Comparison of ENCODE assay signal across 15 cellular contexts in genomic region chrX:129823523-129823922, GRCh38. TPM values are rescaled to one million over a fixed set of nuclear protein-coding genes. Genes with fewer than 3 reads are reported as not detected.
DNase-seq lines count a peak whose midpoint lies in the region; ATAC-seq and TF ChIP-seq lines count a peak whose summit lies in the region.
"Had no signal": no experiment of that assay in that cellular context is flagged by ENCODE, and none has a peak within 500 bp of the region (broad histone marks: within the 10 kb centered on the region; RNA-seq: fewer than 3 reads in every experiment).

No MANE protein-coding gene starts in this region.

- H3K79me2 ChIP-seq in KMS-11 (ENCODE audit: insufficient read depth, low read depth) (no peaks in the 10 kb centered on the region), SK-N-SH (ENCODE audit: insufficient read depth) (no peaks in the 10 kb centered on the region)
- H3K79me2 ChIP-seq: hepatocyte had no signal

- ATAC-seq in activated CD8-positive, alpha-beta T cell treated with anti-CD3 and anti-CD28 coated beads for 36 hours: peak; percentile 53
- ATAC-seq in stimulated activated effector memory CD8-positive, alpha-beta T cell treated with anti-CD3 and anti-CD28 coated beads, Interleukin-12 subunit alpha, Interleukin-12 subunit beta, amount 100 ng/mL, for 72 hours: peak; percentile 37

- H4K20me1 ChIP-seq in KMS-11 (ENCODE audit: insufficient read depth) (no peaks in the 10 kb centered on the region), SK-N-SH (ENCODE audit: insufficient read depth) (no peaks in the 10 kb centered on the region)

- H2AFZ ChIP-seq in KMS-11 (ENCODE audit: low read depth) (no peak overlapping the region), SK-N-SH (ENCODE audit: low read depth) (no peak overlapping the region)
- H2AFZ ChIP-seq: hepatocyte had no signal

- no peak overlapping the region for H3K4me3 Mint-ChIP-seq in activated CD8-positive, alpha-beta T cell treated with anti-CD3 and anti-CD28 coated beads for 36 hours
- no peak overlapping the region for H3K4me3 Mint-ChIP-seq in stimulated activated effector memory CD8-positive, alpha-beta T cell treated with anti-CD3 and anti-CD28 coated beads, Interleukin-12 subunit alpha, Interleukin-12 subunit beta, amount 100 ng/mL, for 72 hours

- no peak for TF ChIP-seq EP300 in SK-N-SH (IDR thresholded peaks at IDR 0.05; ENCODE audit: borderline replicate concordance in 1 of 2, low read depth in 1 of 2, low read length in 1 of 2)

- peaks cover 14% of the 10 kb centered on the region for H3K36me3 Mint-ChIP-seq in activated CD8-positive, alpha-beta T cell treated with anti-CD3 and anti-CD28 coated beads for 36 hours (ENCODE audit: low read depth)
- H3K36me3 Mint-ChIP-seq in stimulated activated effector memory CD8-positive, alpha-beta T cell treated with anti-CD3 and anti-CD28 coated beads, Interleukin-12 subunit alpha, Interleukin-12 subunit beta, amount 100 ng/mL, for 72 hours: peaks cover 18% of the 10 kb centered on the region

- no peaks in the 10 kb centered on the region for H3K27me3 Mint-ChIP-seq in activated CD8-positive, alpha-beta T cell treated with anti-CD3 and anti-CD28 coated beads for 36 hours

- no peaks in the 10 kb centered on the region for H3K36me3 ChIP-seq in KMS-11 (ENCODE audit: insufficient read depth)
- peaks cover 0 to 3% of the 10 kb centered on the region in 2 experiments for H3K36me3 ChIP-seq in SK-N-SH (replicated peaks in 1 of 2; ENCODE audit: control insufficient read depth in 1 of 2, insufficient read depth in 2 of 2, low read length in 1 of 2)
- H3K36me3 ChIP-seq in esophagus squamous epithelium: peaks cover 0 to 30% (median 0%) of the 10 kb centered on the region in 3 donors

- H3K9ac ChIP-seq in KMS-11 (no peak overlapping the region), SK-N-SH (no peak overlapping the region)

- H3K4me1 Mint-ChIP-seq in activated CD8-positive, alpha-beta T cell treated with anti-CD3 and anti-CD28 coated beads for 36 hours (ENCODE audit: low read depth): peaks cover 13% of the 10 kb centered on the region
- no peaks in the 10 kb centered on the region for H3K4me1 Mint-ChIP-seq in stimulated activated effector memory CD8-positive, alpha-beta T cell treated with anti-CD3 and anti-CD28 coated beads, Interleukin-12 subunit alpha, Interleukin-12 subunit beta, amount 100 ng/mL, for 72 hours

- H3K27me3 ChIP-seq in KMS-11 (ENCODE audit: insufficient read depth, low read depth): no peaks in the 10 kb centered on the region
- H3K27me3 ChIP-seq in SK-N-SH (ENCODE audit: insufficient read depth): no peaks in the 10 kb centered on the region
- H3K27me3 ChIP-seq in esophagus squamous epithelium: no peaks in the 10 kb centered on the region
- H3K27me3 ChIP-seq: BE2C, brain microvascular endothelial cell, hepatocyte had no signal

- peak; percentile 12 for DNase-seq in stimulated activated CD4-positive, alpha-beta T cell treated with anti-CD3 and anti-CD28 coated beads, Interleukin-1b, Interleukin-23, amount 100 ng/mL, for 48 hours
- DNase-seq in stimulated activated CD4-positive, alpha-beta T cell treated with anti-CD3 and anti-CD28 coated beads, Interleukin-4, amount 100 ng/mL, for 1 hour: no peak
- DNase-seq in activated CD8-positive, alpha-beta T cell treated with anti-CD3 and anti-CD28 coated beads for 36 hours: peak; percentile 35
- no peak for DNase-seq in stimulated activated effector memory CD8-positive, alpha-beta T cell treated with anti-CD3 and anti-CD28 coated beads, Interleukin-12 subunit alpha, Interleukin-12 subunit beta, amount 100 ng/mL, for 72 hours (ENCODE audit: low spot score in 2 of 2)
- DNase-seq in SK-N-SH (no peak), esophagus squamous epithelium (lab: John Stamatoyannopoulos, UW) (no peak), DMS79 (lab: John Stamatoyannopoulos, UW) (no peak)
- DNase-seq: brain microvascular endothelial cell, kidney glomerular epithelial cell had no signal

- POLR2A ChIA-PET in activated CD8-positive, alpha-beta T cell treated with anti-CD3 and anti-CD28 coated beads for 36 hours (lab: Charles Lee): interaction anchor here (1.2 kb wide), 1 partner anchor 67 kb away, joined by 4 read pairs; no protein-coding TSS in a partner anchor
- POLR2A ChIA-PET in SK-N-SH (lab: Yijun Ruan, JAX): no interaction called here

- no peak overlapping the region for H3K4me3 ChIP-seq in KMS-11 (IDR thresholded peaks at IDR 0.05; ENCODE audit: insufficient read depth, low read depth, low read length)
- no peak overlapping the region for H3K4me3 ChIP-seq in SK-N-SH (ENCODE audit: low read depth in 2 of 2, low read length in 1 of 2)
- H3K4me3 ChIP-seq in esophagus squamous epithelium: no peak overlapping the region
- H3K4me3 ChIP-seq: hepatocyte had no signal

- peak overlapping the region; percentile 39 for H3K4me2 ChIP-seq in KMS-11
- H3K4me2 ChIP-seq in SK-N-SH: no peak overlapping the region
- H3K4me2 ChIP-seq: hepatocyte had no signal

- 53% methylated on average over 6 of the region's 6 CpGs for WGBS in SK-N-SH (ENCODE audit: low lambda C conversion rate)
- WGBS in esophagus squamous epithelium, 2 donors: 68% methylated on average over 6 of the region's 6 CpGs; no CpG with 5 or more reads in 1 of the 2 donors

- no peak for TF ChIP-seq POLR2A in esophagus squamous epithelium (IDR thresholded peaks at IDR 0.05)

- no peaks in the 10 kb centered on the region for H3K9me3 ChIP-seq in SK-N-SH
- no peaks in the 10 kb centered on the region for H3K9me3 ChIP-seq in esophagus squamous epithelium
- H3K9me3 ChIP-seq: BE2C had no signal

- intact Hi-C loops in activated CD8-positive, alpha-beta T cell treated with anti-CD3 and anti-CD28 coated beads for 36 hours (cut with micrococcal nuclease): loop anchor here (5.0 to 10.0 kb wide), 3 partner anchors 69 to 189 kb away; no protein-coding TSS in a partner anchor
- intact Hi-C loops in esophagus squamous epithelium (cut with DNase I): no loop called here

- H3F3A ChIP-seq in SK-N-SH (replicated peaks; ENCODE audit: insufficient read depth): no peaks in the 10 kb centered on the region

- H3K27ac ChIP-seq in KMS-11 (peak overlapping the region; percentile 8; the same call in 1 of the 2 replicates), SK-N-SH (ENCODE audit: low read depth in 2 of 2, low read length in 1 of 2) (no peak overlapping the region), esophagus squamous epithelium (no peak overlapping the region)
- H3K27ac ChIP-seq: brain microvascular endothelial cell, hepatocyte had no signal

- no peak for TF ChIP-seq RAD21 in SK-N-SH (IDR thresholded peaks at IDR 0.05; ENCODE audit: low read length)

- TF ChIP-seq CTCF in KMS-11 (conservative IDR thresholded peaks at IDR 0.05; ENCODE audit: low read depth, low read length) (0 out of 2 replicates have a peak, but pooled peaks have one; percentile 34), SK-N-SH (IDR thresholded peaks at IDR 0.05) (no peak), esophagus squamous epithelium (IDR thresholded peaks at IDR 0.05) (peak in 1 of 6 experiments; percentile 2)
- TF ChIP-seq CTCF in activated CD8-positive, alpha-beta T cell treated with anti-CD3 and anti-CD28 coated beads for 36 hours (IDR thresholded peaks at IDR 0.05): peak; percentile 8

- no peaks in the 10 kb centered on the region for H3K9me2 ChIP-seq in SK-N-SH

- no peaks in the 10 kb centered on the region for H3K9me3 Mint-ChIP-seq in activated CD8-positive, alpha-beta T cell treated with anti-CD3 and anti-CD28 coated beads for 36 hours
- no peaks in the 10 kb centered on the region for H3K9me3 Mint-ChIP-seq in stimulated activated effector memory CD8-positive, alpha-beta T cell treated with anti-CD3 and anti-CD28 coated beads, Interleukin-12 subunit alpha, Interleukin-12 subunit beta, amount 100 ng/mL, for 72 hours

- H3K27ac Mint-ChIP-seq in activated CD8-positive, alpha-beta T cell treated with anti-CD3 and anti-CD28 coated beads for 36 hours: peak overlapping the region; percentile 88
- peak overlapping the region; percentile 29 for H3K27ac Mint-ChIP-seq in stimulated activated effector memory CD8-positive, alpha-beta T cell treated with anti-CD3 and anti-CD28 coated beads, Interleukin-12 subunit alpha, Interleukin-12 subunit beta, amount 100 ng/mL, for 72 hours

- CTCF ChIA-PET in activated CD8-positive, alpha-beta T cell treated with anti-CD3 and anti-CD28 coated beads for 36 hours (lab: Charles Lee): interaction anchor here (0.7 to 2.9 kb wide), 29 partner anchors 10 to 237 kb away, joined by 3 to 26 read pairs (median 4); partner anchors contain the start of genes APLN and UTP14A
- CTCF ChIA-PET in SK-N-SH (lab: Yijun Ruan, JAX): interaction anchor here (0.9 to 2.2 kb wide), 23 partner anchors 9 to 252 kb away, joined by 3 to 11 read pairs (median 4); no protein-coding TSS in a partner anchor

- H3K4me1 ChIP-seq in KMS-11 (ENCODE audit: low read depth, poor library complexity, severe bottlenecking) (peaks cover 21% of the 10 kb centered on the region), SK-N-SH (ENCODE audit: control insufficient read depth in 1 of 2, insufficient read depth in 2 of 2, low read depth in 1 of 2, low read length in 1 of 2) (no peaks in the 10 kb centered on the region), esophagus squamous epithelium (no peaks in the 10 kb centered on the region)
- H3K4me1 ChIP-seq: BE2C had no signal

TF ChIP-seq in SK-N-SH, 30 proteins besides CTCF, POLR2A, EP300 and RAD21 (continues in another document):
- TF ChIP-seq JUND (IDR thresholded peaks at IDR 0.05) (no peak), FOXJ3 (CRISPR knock-in tag; IDR thresholded peaks at IDR 0.05) (no peak), ELF1 (IDR thresholded peaks at IDR 0.05) (no peak)
- TF ChIP-seq, protein P1, sequence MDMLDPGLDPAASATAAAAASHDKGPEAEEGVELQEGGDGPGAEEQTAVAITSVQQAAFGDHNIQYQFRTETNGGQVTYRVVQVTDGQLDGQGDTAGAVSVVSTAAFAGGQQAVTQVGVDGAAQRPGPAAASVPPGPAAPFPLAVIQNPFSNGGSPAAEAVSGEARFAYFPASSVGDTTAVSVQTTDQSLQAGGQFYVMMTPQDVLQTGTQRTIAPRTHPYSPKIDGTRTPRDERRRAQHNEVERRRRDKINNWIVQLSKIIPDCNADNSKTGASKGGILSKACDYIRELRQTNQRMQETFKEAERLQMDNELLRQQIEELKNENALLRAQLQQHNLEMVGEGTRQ (IDR thresholded peaks at IDR 0.05; ENCODE audit: borderline replicate concordance, low read depth, low read length): no peak

RNA-seq across cellular contexts. Expression of gene ZDHHC9, which starts 20.2 kb away (rescaled TPM):
- total RNA-seq in activated CD8-positive, alpha-beta T cell treated with anti-CD3 and anti-CD28 coated beads for 36 hours: 10 to 100 TPM; 10.4 to 11.1 TPM
- polyA plus RNA-seq in SK-N-SH (2012; rRNA removed): 8.1 and 12.2 TPM in 2 replicates
- polyA plus RNA-seq in SK-N-SH (2012; cell fraction: cytosol; rRNA removed): 9.0 and 9.8 TPM in 2 replicates
- 8.9 and 11.0 TPM in 2 replicates for polyA plus RNA-seq in SK-N-SH (2012; cell fraction: nucleus; rRNA removed)
- total RNA-seq in esophagus squamous epithelium: 10 to 100 TPM; 11.3 to 22.3 (median 12.8) TPM

RNA-seq across cellular contexts. Expression of gene SASH3, which starts 43.8 kb away (rescaled TPM):
- 100 to 1,000 TPM; 117 to 123 TPM for total RNA-seq in activated CD8-positive, alpha-beta T cell treated with anti-CD3 and anti-CD28 coated beads for 36 hours
- polyA plus RNA-seq in SK-N-SH (2012; rRNA removed): not detected in 2 replicates
- polyA plus RNA-seq in SK-N-SH (2012; cell fraction: cytosol; rRNA removed): not detected in 2 replicates
- not detected in 2 replicates for polyA plus RNA-seq in SK-N-SH (2012; cell fraction: nucleus; rRNA removed)
- total RNA-seq in esophagus squamous epithelium: 1 to 10 TPM; 2.5 to 9.3 (median 4.0) TPM
- total RNA-seq: dermis microvascular lymphatic vessel endothelial cell, IMR-90, osteoblast had no signal
- polyA plus RNA-seq: IMR-90 had no signal

Comparison
In these comparisons a context has a peak if more than half of its experiments do, and no peak if none do; other contexts are left out.
1. DNase-seq: peak in stimulated activated CD4-positive, alpha-beta T cell treated with anti-CD3 and anti-CD28 coated beads, Interleukin-1b, Interleukin-23, amount 100 ng/mL, for 48 hours (single experiment) and activated CD8-positive, alpha-beta T cell treated with anti-CD3 and anti-CD28 coated beads for 36 hours (single experiment); none in stimulated activated CD4-positive, alpha-beta T cell treated with anti-CD3 and anti-CD28 coated beads, Interleukin-4, amount 100 ng/mL, for 1 hour (single experiment), stimulated activated effector memory CD8-positive, alpha-beta T cell treated with anti-CD3 and anti-CD28 coated beads, Interleukin-12 subunit alpha, Interleukin-12 subunit beta, amount 100 ng/mL, for 72 hours (0 of 2), SK-N-SH (single experiment), esophagus squamous epithelium (single experiment) and DMS79 (single experiment).
2. RNA of gene SASH3, which starts 43.8 kb away (total RNA-seq): 117 to 123 TPM in activated CD8-positive, alpha-beta T cell treated with anti-CD3 and anti-CD28 coated beads for 36 hours; 2.5 to 9.3 TPM in esophagus squamous epithelium; every median in the first group is over 10 times any median in the second.